ENCODE assay signal across 12 cellular contexts in genomic region chr12:59700145-59700435, GRCh38.
"Had no signal": no experiment of that assay in that cellular context is flagged by ENCODE, and none has a peak within 500 bp of the region (broad histone marks: within the 10 kb centered on the region; RNA-seq: fewer than 3 reads in every experiment).

No MANE protein-coding gene starts in this region.

- H3K4me3 Mint-ChIP-seq: activated CD4-positive, alpha-beta memory T cell treated with anti-CD3 and anti-CD28 coated beads, Interleukin-2, amount 10 ng/mL, durations not matched to agents 7 days and 5 days; activated T-cell treated with anti-CD3 and anti-CD28 coated beads, Interleukin-2, amount 50 U/mL, for 72 hours; natural killer cell treated with Interleukin-12 subunit alpha and Interleukin-12 subunit beta and Interleukin-15 and Interleukin-18, amount 100 ng/mL, for 72 hours had no signal

- H3K4me1 Mint-ChIP-seq: activated CD4-positive, alpha-beta memory T cell treated with anti-CD3 and anti-CD28 coated beads, Interleukin-2, amount 10 ng/mL, durations not matched to agents 7 days and 5 days had no signal

- H3K9me3 Mint-ChIP-seq: activated CD4-positive, alpha-beta memory T cell treated with anti-CD3 and anti-CD28 coated beads, Interleukin-2, amount 10 ng/mL, durations not matched to agents 7 days and 5 days; activated T-cell treated with anti-CD3 and anti-CD28 coated beads, Interleukin-2, amount 50 U/mL, for 72 hours; natural killer cell treated with Interleukin-12 subunit alpha and Interleukin-12 subunit beta and Interleukin-15 and Interleukin-18, amount 100 ng/mL, for 72 hours had no signal

- H3K4me1 ChIP-seq: gastrocnemius medialis, prostate gland, testis had no signal

- H3K27me3 ChIP-seq: gastrocnemius medialis, testis had no signal

- H3K9me3 ChIP-seq: gastrocnemius medialis, prostate gland, testis had no signal

- DNase-seq: activated CD4-positive, alpha-beta memory T cell treated with anti-CD3 and anti-CD28 coated beads, Interleukin-2, amount 10 ng/mL, durations not matched to agents 7 days and 5 days; activated T-cell treated with anti-CD3 and anti-CD28 coated beads, Interleukin-2, amount 50 U/mL, for 72 hours; effector CD4-positive, alpha-beta T cell; gastrocnemius medialis; nucleus accumbens; stimulated activated CD4-positive, alpha-beta T cell treated with anti-CD3 and anti-CD28 coated beads, Interleukin-4, amount 100 ng/mL, for 1 hour; stimulated activated CD8-positive, alpha-beta memory T cell treated with anti-CD3 and anti-CD28 coated beads, Interleukin-4, amount 100 ng/mL, for 48 hours; stimulated activated naive CD8-positive, alpha-beta T cell treated with anti-CD3 and anti-CD28 coated beads, Interleukin-15, Interleukin-2, amounts not matched to agents 100 U/mL and 50 U/mL, for 24 hours; T1000; testis had no signal

- H3K27ac ChIP-seq: gastrocnemius medialis, prostate gland, testis had no signal

- ATAC-seq: activated T-cell treated with anti-CD3 and anti-CD28 coated beads, Interleukin-2, amount 50 U/mL, for 72 hours; gastrocnemius medialis; stimulated activated naive CD8-positive, alpha-beta T cell treated with anti-CD3 and anti-CD28 coated beads, Interleukin-15, Interleukin-2, amounts not matched to agents 100 U/mL and 50 U/mL, for 24 hours had no signal

- H3K4me3 ChIP-seq: gastrocnemius medialis, prostate gland, testis had no signal

- H3K27me3 Mint-ChIP-seq: activated CD4-positive, alpha-beta memory T cell treated with anti-CD3 and anti-CD28 coated beads, Interleukin-2, amount 10 ng/mL, durations not matched to agents 7 days and 5 days; natural killer cell treated with Interleukin-12 subunit alpha and Interleukin-12 subunit beta and Interleukin-15 and Interleukin-18, amount 100 ng/mL, for 72 hours had no signal

- H3K27ac Mint-ChIP-seq: activated CD4-positive, alpha-beta memory T cell treated with anti-CD3 and anti-CD28 coated beads, Interleukin-2, amount 10 ng/mL, durations not matched to agents 7 days and 5 days; activated T-cell treated with anti-CD3 and anti-CD28 coated beads, Interleukin-2, amount 50 U/mL, for 72 hours; natural killer cell treated with Interleukin-12 subunit alpha and Interleukin-12 subunit beta and Interleukin-15 and Interleukin-18, amount 100 ng/mL, for 72 hours had no signal

- H3K36me3 Mint-ChIP-seq: natural killer cell treated with Interleukin-12 subunit alpha and Interleukin-12 subunit beta and Interleukin-15 and Interleukin-18, amount 100 ng/mL, for 72 hours had no signal

- H3K36me3 ChIP-seq: gastrocnemius medialis, prostate gland had no signal
